Comparison of ENCODE assay signal across 15 cellular contexts in genomic region chr2:12424219-12424618, GRCh38.
DNase-seq lines count a peak whose midpoint lies in the region; ATAC-seq, FAIRE-seq and TF ChIP-seq lines count a peak whose summit lies in the region.
"Had no signal": no experiment of that assay in that cellular context is flagged by ENCODE, and none has a peak within 500 bp of the region (broad histone marks: within the 10 kb centered on the region; RNA-seq: fewer than 3 reads in every experiment).

No MANE protein-coding gene starts in this region.

- no peak for TF ChIP-seq CTCF in bronchial epithelial cell (IDR thresholded peaks at IDR 0.05; ENCODE audit: insufficient read depth, low read length, severe bottlenecking)
- TF ChIP-seq CTCF in ovary (IDR thresholded peaks at IDR 0.05) = no peak
- no peak for TF ChIP-seq CTCF in D721Med (IDR thresholded peaks at IDR 0.05; ENCODE audit: insufficient read depth, missing control alignments)

- peaks cover 18% of the 10 kb centered on the region for H3K4me1 ChIP-seq in ovary (ENCODE audit: insufficient read depth)
- H3K4me1 ChIP-seq: Caco-2, HAP-1 had no signal

- H3K27ac Mint-ChIP-seq in activated T-cell treated with anti-CD3 and anti-CD28 coated beads, Interleukin-2, amount 50 U/mL, for 72 hours = no peak overlapping the region

- no peak for ATAC-seq in activated T-cell treated with anti-CD3 and anti-CD28 coated beads, Interleukin-2, amount 50 U/mL, for 72 hours (replicated peaks in 1 of 2)

- intact Hi-C loops in ovary (cut with DNase I) = loop anchor here in 3 of 4 donors (5.0 to 10.0 kb wide), 3 partner anchors 291 to 511 kb away; partner anchors contain the start of gene TRIB2 (in 3 of the 3)

- 34 to 42% (median 38%) methylated on average over 2 of the region's 2 CpGs for WGBS in ovary, 3 donors

- H3K27ac ChIP-seq in ovary = peak overlapping the region in 1 of 2 donors; percentile 54

- no peak for TF ChIP-seq POLR2A in ovary (IDR thresholded peaks at IDR 0.05)

- no peaks in the 10 kb centered on the region for H3K9me3 Mint-ChIP-seq in activated T-cell treated with anti-CD3 and anti-CD28 coated beads, Interleukin-2, amount 50 U/mL, for 72 hours

- H3K4me3 ChIP-seq in bronchial epithelial cell (ENCODE audit: low read depth, low read length) (no peak overlapping the region), ovary (no peak overlapping the region)
- H3K4me3 ChIP-seq: HAP-1 had no signal

- TF ChIP-seq EP300 in ovary (IDR thresholded peaks at IDR 0.05) = no peak

- H3K27me3 Mint-ChIP-seq in activated T-cell treated with anti-CD3 and anti-CD28 coated beads, Interleukin-2, amount 50 U/mL, for 72 hours (ENCODE audit: low read depth) = no peaks in the 10 kb centered on the region

- no peaks in the 10 kb centered on the region for H3K4me1 Mint-ChIP-seq in activated T-cell treated with anti-CD3 and anti-CD28 coated beads, Interleukin-2, amount 50 U/mL, for 72 hours (ENCODE audit: low read depth)

- H3K9me3 ChIP-seq in ovary = no peaks in the 10 kb centered on the region
- H3K9me3 ChIP-seq: Caco-2, HAP-1 had no signal

- DNase-seq in EH (ENCODE audit: low read depth) (peak; percentile 7), LHCN-M2 (ENCODE audit: low read depth) (peak; percentile 14), bronchial epithelial cell (ENCODE audit: low read depth) (peak; percentile 44), ovary (peak in 4 of 5 donors; percentile 34 to 60 (median 50)), D721Med (ENCODE audit: insufficient read length, low spot score) (no peak), COR-L47 (lab: John Stamatoyannopoulos, UW) (no peak)
- no peak for DNase-seq in activated T-cell treated with anti-CD3 and anti-CD28 coated beads, Interleukin-2, amount 50 U/mL, for 72 hours
- DNase-seq: Caco-2; MV-4-11; NCI-H1436; NCI-H2029; NCI-H2171; NK-92 treated with Interleukin-12 subunit alpha and Interleukin-12 subunit beta, amount 100 ng/mL, for 24 hours had no signal

- H3K36me3 ChIP-seq in bronchial epithelial cell (ENCODE audit: control insufficient read depth, insufficient read depth, low read length) (no peaks in the 10 kb centered on the region), ovary (no peaks in the 10 kb centered on the region)
- H3K36me3 ChIP-seq: HAP-1 had no signal

- no peak for FAIRE-seq in bronchial epithelial cell (lab: Jason Lieb, UNC)
- no peak for FAIRE-seq in D721Med (lab: Jason Lieb, UNC)
- FAIRE-seq: GM19239 had no signal

- no peaks in the 10 kb centered on the region for H3K27me3 ChIP-seq in bronchial epithelial cell (ENCODE audit: control insufficient read depth, insufficient read depth, low read length)
- H3K27me3 ChIP-seq in ovary = no peaks in the 10 kb centered on the region

- no peaks in the 10 kb centered on the region for H3K36me3 Mint-ChIP-seq in activated T-cell treated with anti-CD3 and anti-CD28 coated beads, Interleukin-2, amount 50 U/mL, for 72 hours (ENCODE audit: insufficient read depth in 2 of 2)

- no peak overlapping the region for H3K4me3 Mint-ChIP-seq in activated T-cell treated with anti-CD3 and anti-CD28 coated beads, Interleukin-2, amount 50 U/mL, for 72 hours

Comparison
In these comparisons a context has a peak if more than half of its experiments do, and no peak if none do; other contexts are left out.
1. DNase-seq: peak in EH (single experiment), LHCN-M2 (single experiment), bronchial epithelial cell (single experiment) and ovary (4 of 5); none in D721Med (single experiment), COR-L47 (single experiment) and activated T-cell treated with anti-CD3 and anti-CD28 coated beads, Interleukin-2, amount 50 U/mL, for 72 hours (0 of 2).